Comparison of ENCODE assay signal across 8 cellular contexts in the genomic region with DNA sequence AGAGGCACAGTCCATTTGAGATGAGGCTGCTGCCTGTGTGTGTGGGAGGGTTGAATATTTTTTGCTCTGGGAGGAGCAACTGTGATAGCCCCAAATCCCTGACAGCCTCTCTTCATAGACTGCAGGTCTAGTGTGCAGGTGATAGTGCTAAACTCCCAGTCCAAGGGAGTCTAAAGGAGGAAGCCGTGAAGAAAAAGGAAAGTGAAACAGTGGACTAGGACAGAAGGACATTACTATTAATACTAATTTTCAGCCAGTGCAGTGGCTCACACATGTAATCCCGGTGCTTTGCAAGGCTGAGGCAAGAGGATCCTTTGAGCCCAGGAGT.
DNase-seq lines count a peak whose midpoint lies in the region; ATAC-seq and TF ChIP-seq lines count a peak whose summit lies in the region.

No MANE protein-coding gene starts in this region.

- H3K27ac ChIP-seq in dorsolateral prefrontal cortex: peak overlapping the region in 43 of 59 donors; percentile 1 to 75 (median 42)

- ATAC-seq in GM18907 (IDR thresholded peaks at IDR 0.05; ENCODE audit: unreplicated experiment): peak; percentile 75
- peak; percentile 53 for ATAC-seq in HG03460 (IDR thresholded peaks at IDR 0.05; ENCODE audit: unreplicated experiment)
- peak; percentile 22 for ATAC-seq in sciatic nerve

- no peaks in the 10 kb centered on the region for H3K27me3 ChIP-seq in dorsolateral prefrontal cortex

- TF ChIP-seq CTCF in dorsolateral prefrontal cortex (IDR thresholded peaks at IDR 0.05 in 54 of 56, conservative IDR thresholded peaks at IDR 0.05 in 2 of 56; ENCODE audit: low read depth in 1 of 56, partially characterized antibody in 56 of 56): no peak

- peak overlapping the region in 54 of 59 donors; percentile 4 to 63 (median 36) for H3K4me3 ChIP-seq in dorsolateral prefrontal cortex

- DNase-seq in dorsolateral prefrontal cortex (no peak), sciatic nerve (ENCODE audit: low spot score) (no peak), HK-2 (ENCODE audit: unreplicated experiment) (no peak), mesenteric fat pad (ENCODE audit: low spot score) (no peak), GOT3 (lab: John Stamatoyannopoulos, UW) (no peak), NCI-H1436 treated with DMSO at 0.1 percent for 48 hours (lab: John Stamatoyannopoulos, UW) (no peak)

- intact Hi-C loops in dorsolateral prefrontal cortex (cut with DNase I) (no loop called here), sciatic nerve (cut with DNase I) (no loop called here)

Comparison
In these comparisons a context has a peak if more than half of its experiments do, and no peak if none do; other contexts are left out.
1. ATAC-seq: peak in every context shown above with its lines; median percentile 75 in GM18907; 53 in HG03460; 22 in sciatic nerve.